ENCODE assay signal across 1 cellular context in genomic region chr10:72272689-72273409, GRCh38.
TF ChIP-seq lines count a peak whose summit lies in the region.

No MANE protein-coding gene starts in this region.

TF ChIP-seq in K562, 482 proteins besides CTCF, POLR2A, EP300 and RAD21 (continued from another document and continues in another):
- TF ChIP-seq, protein P1, sequence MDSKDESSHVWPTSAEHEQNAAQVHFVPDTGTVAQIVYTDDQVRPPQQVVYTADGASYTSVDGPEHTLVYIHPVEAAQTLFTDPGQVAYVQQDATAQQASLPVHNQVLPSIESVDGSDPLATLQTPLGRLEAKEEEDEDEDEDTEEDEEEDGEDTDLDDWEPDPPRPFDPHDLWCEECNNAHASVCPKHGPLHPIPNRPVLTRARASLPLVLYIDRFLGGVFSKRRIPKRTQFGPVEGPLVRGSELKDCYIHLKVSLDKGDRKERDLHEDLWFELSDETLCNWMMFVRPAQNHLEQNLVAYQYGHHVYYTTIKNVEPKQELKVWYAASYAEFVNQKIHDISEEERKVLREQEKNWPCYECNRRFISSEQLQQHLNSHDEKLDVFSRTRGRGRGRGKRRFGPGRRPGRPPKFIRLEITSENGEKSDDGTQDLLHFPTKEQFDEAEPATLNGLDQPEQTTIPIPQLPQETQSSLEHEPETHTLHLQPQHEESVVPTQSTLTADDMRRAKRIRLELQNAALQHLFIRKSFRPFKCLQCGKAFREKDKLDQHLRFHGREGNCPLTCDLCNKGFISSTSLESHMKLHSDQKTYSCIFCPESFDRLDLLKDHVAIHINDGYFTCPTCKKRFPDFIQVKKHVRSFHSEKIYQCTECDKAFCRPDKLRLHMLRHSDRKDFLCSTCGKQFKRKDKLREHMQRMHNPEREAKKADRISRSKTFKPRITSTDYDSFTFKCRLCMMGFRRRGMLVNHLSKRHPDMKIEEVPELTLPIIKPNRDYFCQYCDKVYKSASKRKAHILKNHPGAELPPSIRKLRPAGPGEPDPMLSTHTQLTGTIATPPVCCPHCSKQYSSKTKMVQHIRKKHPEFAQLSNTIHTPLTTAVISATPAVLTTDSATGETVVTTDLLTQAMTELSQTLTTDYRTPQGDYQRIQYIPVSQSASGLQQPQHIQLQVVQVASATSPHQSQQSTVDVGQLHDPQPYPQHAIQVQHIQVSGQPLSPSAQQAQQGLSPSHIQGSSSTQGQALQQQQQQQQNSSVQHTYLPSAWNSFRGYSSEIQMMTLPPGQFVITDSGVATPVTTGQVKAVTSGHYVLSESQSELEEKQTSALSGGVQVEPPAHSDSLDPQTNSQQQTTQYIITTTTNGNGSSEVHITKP (IDR thresholded peaks at IDR 0.05; ENCODE audit: partially characterized antibody): no peak
- TF ChIP-seq ELK3 (CRISPR knock-in tag; IDR thresholded peaks at IDR 0.05) (no peak), ZNF121 (CRISPR knock-in tag; conservative IDR thresholded peaks at IDR 0.05) (no peak), DMBX1 (CRISPR knock-in tag; IDR thresholded peaks at IDR 0.05; ENCODE audit: borderline replicate concordance) (peak; percentile 92; the same call in 1 of the 2 replicates), COPS2 (conservative IDR thresholded peaks at IDR 0.05) (no peak), HDAC3 (IDR thresholded peaks at IDR 0.05; ENCODE audit: borderline replicate concordance, partially characterized antibody) (no peak), RBM15 (IDR thresholded peaks at IDR 0.05; ENCODE audit: insufficient read depth, low read length) (no peak), ZNF764 (CRISPR knock-in tag; IDR thresholded peaks at IDR 0.05; ENCODE audit: low read depth) (no peak), ZSCAN32 (CRISPR knock-in tag; IDR thresholded peaks at IDR 0.05) (peak; percentile 98), KDM1A (IDR thresholded peaks at IDR 0.05) (no peak), RBM22 (IDR thresholded peaks at IDR 0.05; ENCODE audit: low read depth, low read length, poor library complexity, severe bottlenecking) (no peak), HDAC6 (IDR thresholded peaks at IDR 0.05; ENCODE audit: low read depth, low read length) (no peak), CBFA2T3 (IDR thresholded peaks at IDR 0.05) (no peak), ZNF740 (CRISPR knock-in tag; IDR thresholded peaks at IDR 0.05) (peak; percentile 8), ZNF740 (tag; IDR thresholded peaks at IDR 0.05) (0 out of 4 replicates have a peak, but pooled peaks of 1 of the 2 experiments have one; percentile 36), MED1 (CRISPR knock-in tag; IDR thresholded peaks at IDR 0.05; ENCODE audit: borderline replicate concordance) (no peak), CBFB (CRISPR knock-in tag; IDR thresholded peaks at IDR 0.05) (peak; percentile 63; the same call in 1 of the 2 replicates), HEY1 (CRISPR knock-in tag; IDR thresholded peaks at IDR 0.05; ENCODE audit: borderline replicate concordance) (no peak), POLR2AphosphoS2 (IDR thresholded peaks at IDR 0.05; ENCODE audit: low read length) (peak; percentile 54; the same call in 1 of the 2 replicates), FOXA1 (IDR thresholded peaks at IDR 0.05; ENCODE audit: borderline replicate concordance) (no peak), HDAC2 (IDR thresholded peaks at IDR 0.05) (peak; percentile 100), ZMIZ1 (IDR thresholded peaks at IDR 0.05; ENCODE audit: low read depth in 2 of 2, low read length in 2 of 2) (peak; percentile 22 to 91; a peak in 2 of 4 replicates), TGIF2 (CRISPR knock-in tag; IDR thresholded peaks at IDR 0.05) (no peak), STAT6 (CRISPR knock-in tag; IDR thresholded peaks at IDR 0.05) (no peak), SREBF2 (CRISPR knock-in tag; IDR thresholded peaks at IDR 0.05) (no peak), ZNF23 (CRISPR knock-in tag; IDR thresholded peaks at IDR 0.05) (no peak), STAT5B (CRISPR knock-in tag; IDR thresholded peaks at IDR 0.05) (no peak), ZNF146 (CRISPR knock-in tag; IDR thresholded peaks at IDR 0.05; ENCODE audit: unreplicated experiment) (no peak), MBD2 (IDR thresholded peaks at IDR 0.05; ENCODE audit: borderline replicate concordance, low read depth) (peak; percentile 75), SNRNP70 (optimal IDR thresholded peaks at IDR 0.05; ENCODE audit: low read depth, low read length) (no peak), CHD4 (IDR thresholded peaks at IDR 0.05; ENCODE audit: insufficient read depth, insufficient replicate concordance, low read depth, low read length, poor library complexity, severe bottlenecking) (no peak), TSHZ1 (CRISPR knock-in tag; IDR thresholded peaks at IDR 0.05) (0 out of 2 replicates have a peak, but pooled peaks have one; percentile 45)
- TF ChIP-seq, protein P2, sequence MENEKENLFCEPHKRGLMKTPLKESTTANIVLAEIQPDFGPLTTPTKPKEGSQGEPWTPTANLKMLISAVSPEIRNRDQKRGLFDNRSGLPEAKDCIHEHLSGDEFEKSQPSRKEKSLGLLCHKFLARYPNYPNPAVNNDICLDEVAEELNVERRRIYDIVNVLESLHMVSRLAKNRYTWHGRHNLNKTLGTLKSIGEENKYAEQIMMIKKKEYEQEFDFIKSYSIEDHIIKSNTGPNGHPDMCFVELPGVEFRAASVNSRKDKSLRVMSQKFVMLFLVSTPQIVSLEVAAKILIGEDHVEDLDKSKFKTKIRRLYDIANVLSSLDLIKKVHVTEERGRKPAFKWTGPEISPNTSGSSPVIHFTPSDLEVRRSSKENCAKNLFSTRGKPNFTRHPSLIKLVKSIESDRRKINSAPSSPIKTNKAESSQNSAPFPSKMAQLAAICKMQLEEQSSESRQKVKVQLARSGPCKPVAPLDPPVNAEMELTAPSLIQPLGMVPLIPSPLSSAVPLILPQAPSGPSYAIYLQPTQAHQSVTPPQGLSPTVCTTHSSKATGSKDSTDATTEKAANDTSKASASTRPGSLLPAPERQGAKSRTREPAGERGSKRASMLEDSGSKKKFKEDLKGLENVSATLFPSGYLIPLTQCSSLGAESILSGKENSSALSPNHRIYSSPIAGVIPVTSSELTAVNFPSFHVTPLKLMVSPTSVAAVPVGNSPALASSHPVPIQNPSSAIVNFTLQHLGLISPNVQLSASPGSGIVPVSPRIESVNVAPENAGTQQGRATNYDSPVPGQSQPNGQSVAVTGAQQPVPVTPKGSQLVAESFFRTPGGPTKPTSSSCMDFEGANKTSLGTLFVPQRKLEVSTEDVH (IDR thresholded peaks at IDR 0.05; ENCODE audit: low read depth, partially characterized antibody): no peak
- TF ChIP-seq, protein P3, sequence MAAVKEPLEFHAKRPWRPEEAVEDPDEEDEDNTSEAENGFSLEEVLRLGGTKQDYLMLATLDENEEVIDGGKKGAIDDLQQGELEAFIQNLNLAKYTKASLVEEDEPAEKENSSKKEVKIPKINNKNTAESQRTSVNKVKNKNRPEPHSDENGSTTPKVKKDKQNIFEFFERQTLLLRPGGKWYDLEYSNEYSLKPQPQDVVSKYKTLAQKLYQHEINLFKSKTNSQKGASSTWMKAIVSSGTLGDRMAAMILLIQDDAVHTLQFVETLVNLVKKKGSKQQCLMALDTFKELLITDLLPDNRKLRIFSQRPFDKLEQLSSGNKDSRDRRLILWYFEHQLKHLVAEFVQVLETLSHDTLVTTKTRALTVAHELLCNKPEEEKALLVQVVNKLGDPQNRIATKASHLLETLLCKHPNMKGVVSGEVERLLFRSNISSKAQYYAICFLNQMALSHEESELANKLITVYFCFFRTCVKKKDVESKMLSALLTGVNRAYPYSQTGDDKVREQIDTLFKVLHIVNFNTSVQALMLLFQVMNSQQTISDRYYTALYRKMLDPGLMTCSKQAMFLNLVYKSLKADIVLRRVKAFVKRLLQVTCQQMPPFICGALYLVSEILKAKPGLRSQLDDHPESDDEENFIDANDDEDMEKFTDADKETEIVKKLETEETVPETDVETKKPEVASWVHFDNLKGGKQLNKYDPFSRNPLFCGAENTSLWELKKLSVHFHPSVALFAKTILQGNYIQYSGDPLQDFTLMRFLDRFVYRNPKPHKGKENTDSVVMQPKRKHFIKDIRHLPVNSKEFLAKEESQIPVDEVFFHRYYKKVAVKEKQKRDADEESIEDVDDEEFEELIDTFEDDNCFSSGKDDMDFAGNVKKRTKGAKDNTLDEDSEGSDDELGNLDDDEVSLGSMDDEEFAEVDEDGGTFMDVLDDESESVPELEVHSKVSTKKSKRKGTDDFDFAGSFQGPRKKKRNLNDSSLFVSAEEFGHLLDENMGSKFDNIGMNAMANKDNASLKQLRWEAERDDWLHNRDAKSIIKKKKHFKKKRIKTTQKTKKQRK (IDR thresholded peaks at IDR 0.05; ENCODE audit: borderline replicate concordance, low read depth, low read length): 0 out of 2 replicates have a peak, but pooled peaks have one; percentile 25
